Comparison of ENCODE assay signal across 16 cellular contexts in the genomic region with DNA sequence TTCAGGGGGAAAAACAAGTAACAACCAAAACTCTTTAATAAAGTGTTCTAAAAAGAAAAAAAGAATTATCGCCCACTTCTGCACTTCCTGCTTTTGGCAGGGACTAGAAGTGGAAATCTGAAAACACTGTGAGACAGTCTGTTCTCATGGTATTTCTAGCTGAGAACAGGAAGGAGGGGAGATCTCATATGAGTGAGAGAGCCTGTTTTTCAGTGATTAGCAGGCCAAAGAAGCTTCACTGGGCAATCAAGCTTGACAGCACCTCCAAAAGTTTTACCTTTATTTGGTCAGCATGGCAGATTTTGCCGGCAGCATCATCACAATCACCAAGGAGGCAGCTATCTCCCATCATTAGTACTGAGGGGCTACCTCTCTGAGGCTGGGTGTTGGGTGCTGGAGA.
DNase-seq lines count a peak whose midpoint lies in the region; ATAC-seq, FAIRE-seq and TF ChIP-seq lines count a peak whose summit lies in the region.
"Had no signal": no experiment of that assay in that cellular context is flagged by ENCODE, and none has a peak within 500 bp of the region (broad histone marks: within the 10 kb centered on the region; RNA-seq: fewer than 3 reads in every experiment).

No MANE protein-coding gene starts in this region.

- H3K9me1 ChIP-seq in K562 (ENCODE audit: control insufficient read depth, insufficient read depth, low read length): no peaks in the 10 kb centered on the region

- 0% methylated on average over 2 of the region's 2 CpGs for WGBS in K562 (ENCODE audit: insufficient coverage, low coverage, missing lambda C conversion rate)

- intact Hi-C loops in K562 (cut with micrococcal nuclease): no loop called here

- BruUV-seq in K562 (replicated peaks; lab: Mats Ljungman, UMichigan): no TSS peak

- H3K27ac ChIP-seq in K562 (ENCODE audit: extremely low read depth, low read depth, low read length) (no peak overlapping the region), right atrium auricular region (no peak overlapping the region)
- H3K27ac ChIP-seq: adrenal gland had no signal

- no peaks in the 10 kb centered on the region for H3K79me2 ChIP-seq in K562 (ENCODE audit: control insufficient read depth, insufficient read depth, low read length)

- no peak for TF ChIP-seq RAD21 in K562 (CRISPR knock-in tag; conservative IDR thresholded peaks at IDR 0.05 in 1 of 2, IDR thresholded peaks at IDR 0.05 in 1 of 2)

- TF ChIP-seq CTCF in K562 (IDR thresholded peaks at IDR 0.05 in 2 of 3, conservative IDR thresholded peaks at IDR 0.05 in 1 of 3; ENCODE audit: insufficient read depth in 2 of 3, low read depth in 1 of 3, low read length in 3 of 3) (no peak), right atrium auricular region (IDR thresholded peaks at IDR 0.05) (no peak)

- H3K4me3 ChIP-seq in K562 (no peak overlapping the region), right atrium auricular region (no peak overlapping the region)
- H3K4me3 ChIP-seq: adrenal gland had no signal

- TF ChIP-seq POLR2A in K562 (conservative IDR thresholded peaks at IDR 0.05): no peak

- FAIRE-seq in K562 (lab: Jason Lieb, UNC): no peak
- FAIRE-seq: TTC549 had no signal

- in situ Hi-C loops in K562 (cut with MboI): no loop called here

- no peak overlapping the region for H2AFZ ChIP-seq in K562 (ENCODE audit: low read depth, low read length)

- H3K9ac ChIP-seq in K562 (ENCODE audit: insufficient read depth in 1 of 2, low read depth in 2 of 2, low read length in 2 of 2): no peak overlapping the region
- H3K9ac ChIP-seq: SK-N-SH had no signal

- H3K4me1 ChIP-seq in K562 (replicated peaks in 1 of 2; ENCODE audit: control insufficient read depth in 2 of 2, insufficient read depth in 2 of 2, low read length in 2 of 2) (no peaks in the 10 kb centered on the region), right atrium auricular region (peaks cover 0 to 23% of the 10 kb centered on the region in 2 donors)
- H3K4me1 ChIP-seq: adrenal gland had no signal

- no peaks in the 10 kb centered on the region for H4K20me1 ChIP-seq in K562 (replicated peaks; ENCODE audit: control insufficient read depth, insufficient read depth, low read length)

- POLR2A ChIA-PET in K562 (lab: Yijun Ruan, JAX): no interaction called here

- ATAC-seq in GM18511 (IDR thresholded peaks at IDR 0.05; ENCODE audit: unreplicated experiment): peak; percentile 46
- ATAC-seq in HG02759 (IDR thresholded peaks at IDR 0.05; ENCODE audit: unreplicated experiment): peak; percentile 31
- no peak for ATAC-seq in K562
- ATAC-seq: naive thymus-derived CD8-positive, alpha-beta T cell had no signal

- CTCF ChIA-PET in K562 (lab: Yijun Ruan, JAX; ENCODE audit: low intra/inter-chr PET ratio): no interaction called here

- no peak for DNase-seq in K562 (ENCODE audit: extremely low read depth in 1 of 4, low spot score in 3 of 4)
- peak; percentile 60 for DNase-seq in superior temporal gyrus (ENCODE audit: extremely low spot score)
- DNase-seq in right atrium auricular region (ENCODE audit: low spot score): no peak
- DNase-seq in stimulated activated CD4-positive, alpha-beta T cell treated with anti-CD3 and anti-CD28 coated beads, Interleukin-1b, Interleukin-23, amount 100 ng/mL, for 48 hours: no peak
- no peak for DNase-seq in occipital lobe (lab: John Stamatoyannopoulos, UW)
- DNase-seq: activated CD4-positive, alpha-beta T cell treated with anti-CD3 and anti-CD28 coated beads, Interleukin-2, amount 50 U/mL, for 48 hours; adrenal gland; foreskin melanocyte; MM.1S; naive thymus-derived CD8-positive, alpha-beta T cell; NCI-H2081; NCI-H774; SK-N-SH had no signal

- no peaks in the 10 kb centered on the region for H3K9me3 ChIP-seq in K562 (replicated peaks; ENCODE audit: control insufficient read depth, insufficient read depth, low read depth, low read length)
- no peaks in the 10 kb centered on the region for H3K9me3 ChIP-seq in right atrium auricular region
- H3K9me3 ChIP-seq: adrenal gland, SK-N-SH had no signal

- no peak for TF ChIP-seq EP300 in K562 (IDR thresholded peaks at IDR 0.05; ENCODE audit: low read length)

- peaks cover 17 to 30% of the 10 kb centered on the region in 2 experiments for H3K27me3 ChIP-seq in K562 (ENCODE audit: control insufficient read depth in 2 of 2, insufficient read depth in 2 of 2, low read length in 2 of 2)
- H3K27me3 ChIP-seq in right atrium auricular region: no peaks in the 10 kb centered on the region
- H3K27me3 ChIP-seq: adrenal gland had no signal

- H3K36me3 ChIP-seq in K562 (ENCODE audit: control insufficient read depth, insufficient read depth, low read length) (no peaks in the 10 kb centered on the region), right atrium auricular region (no peaks in the 10 kb centered on the region)
- H3K36me3 ChIP-seq: adrenal gland had no signal

- no peak overlapping the region for H3K4me2 ChIP-seq in K562 (ENCODE audit: insufficient read depth, low read length)
- H3K4me2 ChIP-seq: SK-N-SH had no signal

TF ChIP-seq in K562, 482 proteins besides CTCF, POLR2A, EP300 and RAD21:
- TF ChIP-seq ZNF3 (CRISPR knock-in tag; IDR thresholded peaks at IDR 0.05) (no peak), ELF1 (tag; IDR thresholded peaks at IDR 0.05) (0 out of 2 replicates have a peak, but pooled peaks have one; percentile 15)
